In genomic region chr10:96891840-96892239, GRCh38 we compare ENCODE assay signal across 11 cellular contexts.
"Had no signal": no experiment of that assay in that cellular context is flagged by ENCODE, and none has a peak within 500 bp of the region (broad histone marks: within the 10 kb centered on the region; RNA-seq: fewer than 3 reads in every experiment).

No MANE protein-coding gene starts in this region.

- H3K27me3 Mint-ChIP-seq: dendritic cell treated with granulocyte-macrophage colony-stimulating factor and Interleukin-4, amounts not matched to agents 40 ng/mL and 50 ng/mL, for 4 days; progenitor cell of endocrine pancreas had no signal

- H3K4me3 Mint-ChIP-seq: dendritic cell treated with granulocyte-macrophage colony-stimulating factor and Interleukin-4, amounts not matched to agents 40 ng/mL and 50 ng/mL, for 4 days; neural crest cell had no signal

- H3K27ac Mint-ChIP-seq: dendritic cell treated with granulocyte-macrophage colony-stimulating factor and Interleukin-4, amounts not matched to agents 40 ng/mL and 50 ng/mL, for 4 days; progenitor cell of endocrine pancreas had no signal

- H3K9me3 Mint-ChIP-seq: dendritic cell treated with granulocyte-macrophage colony-stimulating factor and Interleukin-4, amounts not matched to agents 40 ng/mL and 50 ng/mL, for 4 days had no signal

- DNase-seq: activated CD4-positive, alpha-beta T cell treated with anti-CD3 and anti-CD28 coated beads, Interleukin-2, amount 50 U/mL, for 4 hours; activated naive CD4-positive, alpha-beta T cell treated with Interleukin-2 at 50 U/mL for 16 hours; amniotic stem cell; left ventricle myocardium superior; SK-N-SH; stimulated activated naive CD4-positive, alpha-beta T cell; T-helper 9 cell; uterus had no signal

- H3K9me3 ChIP-seq: SK-N-SH, uterus had no signal

- ATAC-seq: left ventricle myocardium superior had no signal
